ENCODE assay signal across 27 cellular contexts in the genomic region with DNA sequence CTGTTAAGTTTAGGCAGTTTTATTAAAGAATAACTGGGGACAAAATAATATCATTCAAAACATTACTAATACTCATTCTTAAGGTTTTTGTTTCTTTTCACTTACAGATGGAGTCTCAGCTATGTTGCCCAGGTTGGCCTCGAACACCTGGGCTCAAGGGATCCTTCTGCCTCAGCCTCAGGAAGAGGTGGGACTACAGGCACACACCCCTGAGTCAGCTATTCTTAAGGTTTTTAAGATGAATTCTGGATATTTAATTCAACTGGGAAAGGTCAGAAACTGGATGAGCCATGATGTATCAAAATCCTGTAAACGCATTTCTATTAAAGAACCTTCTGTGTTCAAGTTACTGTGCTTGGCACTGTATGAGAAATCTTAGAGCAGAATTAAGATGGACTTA. TPM values are rescaled to one million over a fixed set of nuclear protein-coding genes. Genes with fewer than 3 reads are reported as not detected.
DNase-seq lines count a peak whose midpoint lies in the region; TF ChIP-seq lines count a peak whose summit lies in the region.
"Had no signal": no experiment of that assay in that cellular context is flagged by ENCODE, and none has a peak within 500 bp of the region (broad histone marks: within the 10 kb centered on the region; RNA-seq: fewer than 3 reads in every experiment).

No MANE protein-coding gene starts in this region.

- H4K20me1 ChIP-seq in GM23248 (ENCODE audit: insufficient read depth) (peaks cover 17% of the 10 kb centered on the region; the same call in 1 of the 2 replicates), hepatocyte (ENCODE audit: insufficient read depth, poor library complexity, severe bottlenecking) (peaks cover 75% of the 10 kb centered on the region)

- TF ChIP-seq CTCF in brain (conservative IDR thresholded peaks at IDR 0.05) (no peak), hepatocyte (IDR thresholded peaks at IDR 0.05; ENCODE audit: poor library complexity) (no peak), stomach (IDR thresholded peaks at IDR 0.05) (no peak)

- DNase-seq in GM23248 (no peak), hepatocyte (ENCODE audit: low spot score) (no peak), stomach (no peak), NCI-H748 (lab: John Stamatoyannopoulos, UW; ENCODE audit: unreplicated experiment) (no peak), NCI-H1417 treated with DMSO at 0.1 percent for 48 hours (lab: John Stamatoyannopoulos, UW) (no peak), kidney tubule cell (ENCODE audit: low spot score) (no peak)
- no peak for DNase-seq in T-helper 2 cell treated with Interferon-gamma antibody and Interleukin-4, amounts not matched to agents 5 μg/mL and 100 μg/mL, for 36 hours (ENCODE audit: low spot score)
- DNase-seq: activated CD4-positive, alpha-beta T cell treated with anti-CD3 and anti-CD28 coated beads for 1 hour; activated CD8-positive, alpha-beta T cell treated with anti-CD3 and anti-CD28 coated beads, Interleukin-2, amount 10 ng/mL, durations not matched to agents 7 days and 5 days; activated gamma-delta T cell; activated naive CD8-positive, alpha-beta T cell treated with anti-CD3 and anti-CD28 coated beads, Interleukin-2, amount 50 U/mL, for 24 hours; colonic mucosa; DMS53; GOT3; left colon; mesendoderm; NCI-H510A treated with DMSO at 0.1 percent for 48 hours; Peyer's patch; spleen; stimulated activated CD4-positive, alpha-beta T cell treated with anti-CD3 and anti-CD28 coated beads, Interleukin-2, amount 100 ng/mL, for 48 hours; T-cell; thyroid gland had no signal

- H3K4me3 Mint-ChIP-seq in brain = peak overlapping the region; percentile 40 to 96 (median 92)
- no peak overlapping the region for H3K4me3 Mint-ChIP-seq in T-helper 2 cell treated with Interferon-gamma antibody and Interleukin-4, amounts not matched to agents 5 μg/mL and 100 μg/mL, for 36 hours
- H3K4me3 Mint-ChIP-seq: activated CD8-positive, alpha-beta T cell treated with anti-CD3 and anti-CD28 coated beads, Interleukin-2, amount 10 ng/mL, durations not matched to agents 7 days and 5 days; activated naive CD8-positive, alpha-beta T cell treated with anti-CD3 and anti-CD28 coated beads, Interleukin-2, amount 50 U/mL, for 24 hours; stimulated activated effector memory CD8-positive, alpha-beta T cell treated with anti-CD3 and anti-CD28 coated beads, Interleukin-12 subunit alpha, Interleukin-12 subunit beta, amount 100 ng/mL, for 72 hours; T-cell had no signal

- H3K79me2 ChIP-seq in GM23248 (ENCODE audit: insufficient read depth) (peaks cover 83% of the 10 kb centered on the region), hepatocyte (peaks cover 85% of the 10 kb centered on the region)

- no peak for TF ChIP-seq EP300 in stomach (IDR thresholded peaks at IDR 0.05)

- peaks cover 30% of the 10 kb centered on the region for H3K4me1 ChIP-seq in GM23248 (ENCODE audit: insufficient read depth)
- peaks cover 21% of the 10 kb centered on the region for H3K4me1 ChIP-seq in hepatocyte (ENCODE audit: insufficient read depth)
- peaks cover 24 to 68% (median 49%) of the 10 kb centered on the region in 4 donors for H3K4me1 ChIP-seq in stomach

- H3K4me1 Mint-ChIP-seq in brain = peaks cover 49% of the 10 kb centered on the region
- peaks cover 7% of the 10 kb centered on the region for H3K4me1 Mint-ChIP-seq in T-helper 2 cell treated with Interferon-gamma antibody and Interleukin-4, amounts not matched to agents 5 μg/mL and 100 μg/mL, for 36 hours (ENCODE audit: low read depth)

- peak overlapping the region; percentile 84 for H3K4me2 ChIP-seq in GM23248 (ENCODE audit: unreplicated experiment)
- H3K4me2 ChIP-seq in hepatocyte = peak overlapping the region; percentile 86
- H3K4me2 ChIP-seq: KMS-11 had no signal

- intact Hi-C loops in stomach (cut with DNase I; ENCODE audit: low total_unique reads) = no loop called here

- H3K27ac ChIP-seq in GM23248 = peak overlapping the region; percentile 1; the same call in 1 of the 2 replicates
- no peak overlapping the region for H3K27ac ChIP-seq in hepatocyte
- H3K27ac ChIP-seq in stomach = peak overlapping the region in 3 of 5 donors; percentile 36 to 95 (median 53)
- H3K27ac ChIP-seq: colonic mucosa, KMS-11 had no signal

- peaks cover 37% of the 10 kb centered on the region for H3K36me3 Mint-ChIP-seq in brain
- peaks cover 8% of the 10 kb centered on the region for H3K36me3 Mint-ChIP-seq in T-helper 2 cell treated with Interferon-gamma antibody and Interleukin-4, amounts not matched to agents 5 μg/mL and 100 μg/mL, for 36 hours (ENCODE audit: low read depth)

- peak overlapping the region in 2 of 5 experiments; percentile 83 to 92 for H3K27ac Mint-ChIP-seq in brain
- H3K27ac Mint-ChIP-seq in T-helper 2 cell treated with Interferon-gamma antibody and Interleukin-4, amounts not matched to agents 5 μg/mL and 100 μg/mL, for 36 hours = no peak overlapping the region
- H3K27ac Mint-ChIP-seq: activated CD8-positive, alpha-beta T cell treated with anti-CD3 and anti-CD28 coated beads, Interleukin-2, amount 10 ng/mL, durations not matched to agents 7 days and 5 days; activated naive CD8-positive, alpha-beta T cell treated with anti-CD3 and anti-CD28 coated beads, Interleukin-2, amount 50 U/mL, for 24 hours; stimulated activated effector memory CD8-positive, alpha-beta T cell treated with anti-CD3 and anti-CD28 coated beads, Interleukin-12 subunit alpha, Interleukin-12 subunit beta, amount 100 ng/mL, for 72 hours; T-cell had no signal

- H3K27me3 ChIP-seq in GM23248 (replicated peaks; ENCODE audit: insufficient read depth) (no peaks in the 10 kb centered on the region), hepatocyte (no peaks in the 10 kb centered on the region), stomach (no peaks in the 10 kb centered on the region)
- H3K27me3 ChIP-seq: colonic mucosa, Peyer's patch, thyroid gland had no signal

- no peaks in the 10 kb centered on the region for H3K9me2 ChIP-seq in GM23248 (ENCODE audit: insufficient read depth)
- H3K9me2 ChIP-seq in hepatocyte (replicated peaks; ENCODE audit: insufficient read depth) = no peaks in the 10 kb centered on the region

- H3K36me3 ChIP-seq in GM23248 (ENCODE audit: low read depth) = 0 out of 2 replicates have a peak, but pooled peaks cover 16% of the 10 kb centered on the region
- H3K36me3 ChIP-seq in hepatocyte (replicated peaks; ENCODE audit: insufficient read depth, low read depth) = no peaks in the 10 kb centered on the region
- peaks cover 0 to 27% (median 20%) of the 10 kb centered on the region in 4 donors for H3K36me3 ChIP-seq in stomach
- H3K36me3 ChIP-seq: colonic mucosa had no signal

- no peaks in the 10 kb centered on the region for H3K9me3 ChIP-seq in GM23248 (ENCODE audit: low read depth)
- no peaks in the 10 kb centered on the region for H3K9me3 ChIP-seq in hepatocyte (ENCODE audit: low read depth)
- H3K9me3 ChIP-seq in stomach = no peaks in the 10 kb centered on the region
- H3K9me3 ChIP-seq: colonic mucosa, Peyer's patch, spleen, thyroid gland had no signal

- H3K4me3 ChIP-seq in GM23248 (no peak overlapping the region), hepatocyte (no peak overlapping the region), stomach (no peak overlapping the region)
- H3K4me3 ChIP-seq: colonic mucosa, spleen, thyroid gland had no signal

- no peak overlapping the region for H3K9ac ChIP-seq in GM23248
- H3K9ac ChIP-seq: KMS-11 had no signal

- 51 to 54% methylated on average over 2 of the region's 2 CpGs for WGBS in GM23248 (ENCODE audit: low coverage in 1 of 2, low lambda C conversion rate in 2 of 2, missing lambda C conversion rate in 2 of 2), 2 experiments
- WGBS in hepatocyte (ENCODE audit: low lambda C conversion rate, missing lambda C conversion rate) = 91% methylated on average over 2 of the region's 2 CpGs
- 70 to 86% (median 76%) methylated on average over 2 of the region's 2 CpGs for WGBS in stomach, 5 donors

- in situ Hi-C loops in GM23248 (cut with MboI) = no loop called here

- no peak for TF ChIP-seq POLR2A in stomach (IDR thresholded peaks at IDR 0.05)

- no peak overlapping the region for H2AFZ ChIP-seq in GM23248
- H2AFZ ChIP-seq in hepatocyte = no peak overlapping the region

- H3K9me3 Mint-ChIP-seq in brain = no peaks in the 10 kb centered on the region
- H3K9me3 Mint-ChIP-seq in T-helper 2 cell treated with Interferon-gamma antibody and Interleukin-4, amounts not matched to agents 5 μg/mL and 100 μg/mL, for 36 hours = no peaks in the 10 kb centered on the region
- H3K9me3 Mint-ChIP-seq: activated naive CD8-positive, alpha-beta T cell treated with anti-CD3 and anti-CD28 coated beads, Interleukin-2, amount 50 U/mL, for 24 hours; stimulated activated effector memory CD8-positive, alpha-beta T cell treated with anti-CD3 and anti-CD28 coated beads, Interleukin-12 subunit alpha, Interleukin-12 subunit beta, amount 100 ng/mL, for 72 hours; T-cell had no signal

- peaks cover 12% of the 10 kb centered on the region for H3K27me3 Mint-ChIP-seq in brain
- peaks cover 2% of the 10 kb centered on the region for H3K27me3 Mint-ChIP-seq in T-helper 2 cell treated with Interferon-gamma antibody and Interleukin-4, amounts not matched to agents 5 μg/mL and 100 μg/mL, for 36 hours (ENCODE audit: low read depth)

- H3F3A ChIP-seq in GM23248 (ENCODE audit: insufficient read depth) = peaks cover 21% of the 10 kb centered on the region

RNA-seq across cellular contexts. Expression of gene OAT, which starts 3.5 kb away (rescaled TPM):
- total RNA-seq in GM23248 (2014; rRNA removed; shearing (Covaris generic)) = 225 and 232 TPM in 2 replicates
- 263 and 269 TPM in 2 replicates for polyA plus RNA-seq in GM23248 (2016; fragmentation: Nextera tagmentation; extraction: Ambion mirVana)
- 66.5 TPM for polyA plus RNA-seq in brain (ENCODE audit: insufficient read depth, low read depth, low replicate concordance)
- 694 and 743 TPM in 2 replicates for total RNA-seq in hepatocyte
- polyA plus RNA-seq in hepatocyte = 450 and 568 TPM in 2 replicates
- 100 to 1,000 TPM in 1 of 5 donors, 10 to 100 TPM in 4; 26.1 to 243 (median 75.0) TPM for total RNA-seq in stomach
- 10 to 100 TPM; 63.6 to 94.9 (median 63.8) TPM for polyA plus RNA-seq in stomach

RNA-seq across cellular contexts. Expression of gene NKX1-2, which starts 34.6 kb away (rescaled TPM):
- total RNA-seq in GM23248 (2014; rRNA removed; shearing (Covaris generic)) = not detected in 2 replicates
- polyA plus RNA-seq in GM23248 (2016; fragmentation: Nextera tagmentation; extraction: Ambion mirVana) (not detected in 2 replicates), brain (ENCODE audit: insufficient read depth, low read depth, low replicate concordance) (0.08 TPM), hepatocyte (0.22 and 0.64 TPM in 2 replicates), stomach (under 1 TPM in 1 of 3 donors, not detected in 2; 0.10 TPM)
- total RNA-seq in hepatocyte (2.0 and 5.2 TPM in 2 replicates), stomach (not detected)
- total RNA-seq: A673; activated CD8-positive, alpha-beta T cell treated with anti-CD3 and anti-CD28 coated beads, Interleukin-2, amount 10 ng/mL, durations not matched to agents 7 days and 5 days; left colon; Peyer's patch; spleen; thyroid gland had no signal
- polyA plus RNA-seq: BJ, spleen had no signal

RNA-seq across cellular contexts. Expression of gene LHPP, which starts 46.4 kb away (rescaled TPM):
- total RNA-seq in GM23248 (2014; rRNA removed; shearing (Covaris generic)) = 17.5 and 19.0 TPM in 2 replicates
- polyA plus RNA-seq in GM23248 (2016; fragmentation: Nextera tagmentation; extraction: Ambion mirVana) = 22.4 and 22.9 TPM in 2 replicates
- 239 TPM for polyA plus RNA-seq in brain (ENCODE audit: insufficient read depth, low read depth, low replicate concordance)
- 29.4 and 34.9 TPM in 2 replicates for total RNA-seq in hepatocyte
- 23.6 and 30.3 TPM in 2 replicates for polyA plus RNA-seq in hepatocyte
- 10 to 100 TPM in 4 of 5 donors, 1 to 10 TPM in 1; 8.5 to 48.7 (median 17.5) TPM for total RNA-seq in stomach
- 10 to 100 TPM; 14.6 to 24.0 (median 16.6) TPM for polyA plus RNA-seq in stomach
